In genomic region chr15:71780349-71780976, GRCh38 we compare ENCODE assay signal across 8 cellular contexts. TPM values are rescaled to one million over a fixed set of nuclear protein-coding genes. Genes with fewer than 3 reads are reported as not detected.
A peak's percentile ranks its signal among the peaks of the same experiment; 100 is the strongest.
DNase-seq lines count a peak whose midpoint lies in the region; ATAC-seq, FAIRE-seq and TF ChIP-seq lines count a peak whose summit lies in the region.

No MANE protein-coding gene starts in this region.

- H3K79me2 ChIP-seq in DND-41 (ENCODE audit: insufficient read depth, low read length): no peaks in the 10 kb centered on the region

- CTCF ChIA-PET in activated naive CD4-positive, alpha-beta T cell treated with anti-CD3 and anti-CD28 coated beads for 36 hours (lab: Charles Lee): interaction anchor here (0.6 to 4.0 kb wide), 15 partner anchors 9 to 428 kb away, joined by 3 to 29 read pairs (median 4); no protein-coding TSS in a partner anchor

- H3K36me3 ChIP-seq in DND-41 (ENCODE audit: insufficient read depth, low read length) (no peaks in the 10 kb centered on the region), small intestine (ENCODE audit: control insufficient read depth in 2 of 2, insufficient read depth in 2 of 2, low read length in 2 of 2) (no peaks in the 10 kb centered on the region)

- H3K27ac ChIP-seq in DND-41 (ENCODE audit: low read length) (no peak overlapping the region), small intestine (ENCODE audit: low read depth in 1 of 2, low read length in 1 of 2) (no peak overlapping the region)

- no peaks in the 10 kb centered on the region for H3K9me3 Mint-ChIP-seq in activated naive CD4-positive, alpha-beta T cell treated with anti-CD3 and anti-CD28 coated beads for 36 hours

- no peak for FAIRE-seq in small intestine (lab: Jason Lieb, UNC)

- H3K9me3 ChIP-seq in DND-41 (ENCODE audit: insufficient read depth, low read length, severe bottlenecking) (no peaks in the 10 kb centered on the region), small intestine (ENCODE audit: control insufficient read depth, low read depth) (no peaks in the 10 kb centered on the region)

- ATAC-seq in DND-41 (ENCODE audit: insufficient read depth, low read depth) (peak; percentile 53; the same call in 1 of the 3 replicates), left ventricle myocardium superior (peak; percentile 22), GM19452 (IDR thresholded peaks at IDR 0.05; ENCODE audit: unreplicated experiment) (no peak)

- H3K4me3 ChIP-seq in DND-41 (ENCODE audit: low read depth in 1 of 2, low read length in 2 of 2) (no peak overlapping the region), small intestine (ENCODE audit: low read depth in 1 of 2, low read length in 2 of 2) (no peak overlapping the region)

- no peak overlapping the region for H2AFZ ChIP-seq in DND-41 (ENCODE audit: low read depth, low read length)

- H3K27me3 ChIP-seq in DND-41 (ENCODE audit: insufficient read depth, low read length, poor library complexity): peaks cover 2% of the 10 kb centered on the region
- H3K27me3 ChIP-seq in small intestine (ENCODE audit: control insufficient read depth in 2 of 2, insufficient read depth in 2 of 2, low read length in 2 of 2): no peaks in the 10 kb centered on the region

- no peaks in the 10 kb centered on the region for H3K4me1 ChIP-seq in DND-41 (ENCODE audit: insufficient read depth, low read length)
- H3K4me1 ChIP-seq in small intestine (ENCODE audit: control insufficient read depth in 2 of 2, insufficient read depth in 1 of 2, low read depth in 1 of 2, low read length in 1 of 2): no peaks in the 10 kb centered on the region

- no peaks in the 10 kb centered on the region for H3K36me3 Mint-ChIP-seq in activated naive CD4-positive, alpha-beta T cell treated with anti-CD3 and anti-CD28 coated beads for 36 hours (ENCODE audit: low read depth)

- no peaks in the 10 kb centered on the region for H3K4me1 Mint-ChIP-seq in activated naive CD4-positive, alpha-beta T cell treated with anti-CD3 and anti-CD28 coated beads for 36 hours (ENCODE audit: low read depth)

- no peak overlapping the region for H3K27ac Mint-ChIP-seq in activated naive CD4-positive, alpha-beta T cell treated with anti-CD3 and anti-CD28 coated beads for 36 hours

- H4K20me1 ChIP-seq in DND-41 (ENCODE audit: insufficient read depth, low read length): no peaks in the 10 kb centered on the region

- no peak overlapping the region for H3K4me3 Mint-ChIP-seq in activated naive CD4-positive, alpha-beta T cell treated with anti-CD3 and anti-CD28 coated beads for 36 hours

- 15 to 18% (median 15%) methylated on average over 10 of the region's 10 CpGs for WGBS in small intestine, 3 donors

- no peak overlapping the region for H3K9ac ChIP-seq in DND-41 (ENCODE audit: low read depth, low read length)

- intact Hi-C loops in activated naive CD4-positive, alpha-beta T cell treated with anti-CD3 and anti-CD28 coated beads for 36 hours (cut with micrococcal nuclease): loop anchor here (1.0 kb wide), 1 partner anchor 376 kb away; no protein-coding TSS in a partner anchor
- intact Hi-C loops in left ventricle myocardium superior (cut with micrococcal nuclease): no loop called here

- peak; percentile 27 for DNase-seq in DND-41
- DNase-seq in HCEC 1CT: peak; percentile 71
- peak; percentile 76 for DNase-seq in OCI-M1 (lab: John Stamatoyannopoulos, UW)
- peak; percentile 25 for DNase-seq in activated naive CD4-positive, alpha-beta T cell treated with anti-CD3 and anti-CD28 coated beads for 36 hours
- no peak for DNase-seq in left ventricle myocardium superior
- peak; percentile 19 for DNase-seq in small intestine
- no peak for DNase-seq in occipital lobe (lab: John Stamatoyannopoulos, UW)

- peak; percentile 75 for TF ChIP-seq CTCF in DND-41 (IDR thresholded peaks at IDR 0.05; ENCODE audit: borderline replicate concordance, extremely low read depth, low read length, poor library complexity, severe bottlenecking)

- no peak overlapping the region for H3K4me2 ChIP-seq in DND-41 (ENCODE audit: insufficient read depth, low read length)

- H3K27me3 Mint-ChIP-seq in activated naive CD4-positive, alpha-beta T cell treated with anti-CD3 and anti-CD28 coated beads for 36 hours (ENCODE audit: low read depth): peaks cover 10% of the 10 kb centered on the region

RNA-seq across cellular contexts. Expression of gene NR2E3, which starts 29.9 kb away (rescaled TPM):
- not detected for total RNA-seq in activated naive CD4-positive, alpha-beta T cell treated with anti-CD3 and anti-CD28 coated beads for 36 hours
- total RNA-seq in left ventricle myocardium superior (not detected), occipital lobe (0.16 TPM)
- polyA plus RNA-seq in small intestine: under 1 TPM; 0.07 to 0.89 (median 0.27) TPM

Comparison
In these comparisons a context has a peak if more than half of its experiments do, and no peak if none do; other contexts are left out.
1. DNase-seq: peak in DND-41 (single experiment), HCEC 1CT (single experiment), OCI-M1 (single experiment), activated naive CD4-positive, alpha-beta T cell treated with anti-CD3 and anti-CD28 coated beads for 36 hours (single experiment) and small intestine (single experiment); none in left ventricle myocardium superior (single experiment) and occipital lobe (single experiment).